In the genomic region with DNA sequence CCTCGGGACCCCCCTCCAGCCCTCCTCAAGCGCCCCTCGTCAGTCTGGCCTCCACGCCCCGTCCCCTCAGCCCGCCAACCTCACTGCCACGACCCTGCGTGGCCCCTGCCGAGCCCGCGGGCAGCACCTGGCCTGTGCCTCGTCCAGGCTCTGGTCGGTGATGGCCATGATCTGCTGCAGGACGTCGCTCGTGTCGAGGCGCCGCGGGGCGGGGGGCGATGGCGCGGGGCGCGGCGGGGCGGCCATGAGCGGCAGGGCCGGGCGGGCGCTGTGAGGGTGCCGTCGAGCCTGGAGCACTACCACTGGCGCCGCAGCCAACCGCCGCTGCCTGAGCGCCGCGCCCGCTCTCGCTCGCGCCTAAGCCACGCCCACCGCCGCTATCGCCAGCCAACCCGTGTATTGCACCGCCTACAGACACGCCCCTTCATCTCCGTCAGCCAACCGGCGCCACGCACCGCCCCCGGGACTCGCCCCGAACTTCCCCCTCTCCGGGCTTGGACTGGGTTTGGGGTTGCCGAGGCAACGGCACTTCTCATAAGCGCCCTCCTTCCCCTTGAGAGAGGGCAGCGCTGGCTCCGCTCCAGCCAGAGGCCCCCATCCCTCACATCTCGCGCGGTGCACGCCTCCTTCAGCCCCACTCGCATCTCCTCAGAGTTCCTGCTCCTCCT, we compare ENCODE assay signal across 8 cellular contexts. TPM values are rescaled to one million over a fixed set of nuclear protein-coding genes. Genes with fewer than 3 reads are reported as not detected.
DNase-seq lines count a peak whose midpoint lies in the region; ATAC-seq, FAIRE-seq and TF ChIP-seq lines count a peak whose summit lies in the region.

A gene with protein sequence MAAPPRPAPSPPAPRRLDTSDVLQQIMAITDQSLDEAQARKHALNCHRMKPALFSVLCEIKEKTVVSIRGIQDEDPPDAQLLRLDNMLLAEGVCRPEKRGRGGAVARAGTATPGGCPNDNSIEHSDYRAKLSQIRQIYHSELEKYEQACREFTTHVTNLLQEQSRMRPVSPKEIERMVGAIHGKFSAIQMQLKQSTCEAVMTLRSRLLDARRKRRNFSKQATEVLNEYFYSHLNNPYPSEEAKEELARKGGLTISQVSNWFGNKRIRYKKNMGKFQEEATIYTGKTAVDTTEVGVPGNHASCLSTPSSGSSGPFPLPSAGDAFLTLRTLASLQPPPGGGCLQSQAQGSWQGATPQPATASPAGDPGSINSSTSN (minus strand): TSS at position 304 of the 668 bp plus-strand sequence. CDS start 58 bp downstream, at position 246.

- ATAC-seq in HG03175 (IDR thresholded peaks at IDR 0.05; ENCODE audit: unreplicated experiment): peak; percentile 87

- DNase-seq in AG10803 (ENCODE audit: low read depth) (peak; percentile 89), NCI-H345 (lab: John Stamatoyannopoulos, UW) (peak; percentile 95), kidney (peak; percentile 98)
- DNase-seq in activated CD4-positive, CD25-positive, alpha-beta regulatory T cell treated with anti-CD3 and anti-CD28 coated beads, Interleukin-2, amount 50 U/mL, for 16 hours (ENCODE audit: low read depth, low spot score): peak; percentile 96
- DNase-seq in central memory CD4-positive, alpha-beta T cell: peak; percentile 99
- peak; percentile 97 to 99 (median 98) for DNase-seq in stimulated activated CD4-positive, alpha-beta T cell treated with anti-CD3 and anti-CD28 coated beads, Interleukin-1b, Interleukin-23, amount 100 ng/mL, for 24 hours (ENCODE audit: low read depth in 4 of 4, low spot score in 1 of 4)

- no peaks in the 10 kb centered on the region for H3K4me1 ChIP-seq in kidney (ENCODE audit: control insufficient read depth in 1 of 2, insufficient read depth in 1 of 2, low read depth in 1 of 2, low read length in 2 of 2)

- FAIRE-seq in kidney (lab: Jason Lieb, UNC): no peak

- TF ChIP-seq CTCF in AG10803 (conservative IDR thresholded peaks at IDR 0.05; ENCODE audit: low read length) (no peak), kidney (IDR thresholded peaks at IDR 0.05; ENCODE audit: borderline replicate concordance, extremely low read depth, insufficient read depth) (no peak)

- peak within 1 kb of the TSS; percentile 68 for H3K4me3 ChIP-seq in AG10803 (ENCODE audit: low read length)
- peak within 1 kb of the TSS; percentile 45 to 53 for H3K4me3 ChIP-seq in kidney (ENCODE audit: low read length in 2 of 2)

- H3K36me3 ChIP-seq in kidney (ENCODE audit: control insufficient read depth in 1 of 2, insufficient read depth in 2 of 2, low read length in 2 of 2): no peaks in the 10 kb centered on the region

- H3K27ac ChIP-seq in kidney (ENCODE audit: low read depth in 2 of 2, low read length in 2 of 2): no peak within 1 kb of the TSS

- H3K9me3 ChIP-seq in kidney (ENCODE audit: control insufficient read depth in 1 of 2, low read length in 2 of 2): no peaks in the 10 kb centered on the region

- intact Hi-C loops in kidney (cut with DNase I): no loop called here

- peak within 1 kb of the TSS in 1 of 2 donors; percentile 51 for H3K9ac ChIP-seq in kidney (ENCODE audit: low read length in 2 of 2)

- in situ Hi-C loops in GM18951 (cut with MboI; ENCODE audit: low sequenced_read_pairs, unreplicated experiment): no loop called here

- TF ChIP-seq POLR2A in GM18951 (IDR thresholded peaks at IDR 0.05; ENCODE audit: extremely low read depth, insufficient read depth, insufficient read length): peak; percentile 43

RNA-seq across cellular contexts. Expression of the gene that starts here (rescaled TPM):
- 5.7 TPM for total RNA-seq in kidney
- polyA plus RNA-seq in kidney (ENCODE audit: insufficient read depth, low read depth, low replicate concordance): 3.9 TPM
